In the genomic region with DNA sequence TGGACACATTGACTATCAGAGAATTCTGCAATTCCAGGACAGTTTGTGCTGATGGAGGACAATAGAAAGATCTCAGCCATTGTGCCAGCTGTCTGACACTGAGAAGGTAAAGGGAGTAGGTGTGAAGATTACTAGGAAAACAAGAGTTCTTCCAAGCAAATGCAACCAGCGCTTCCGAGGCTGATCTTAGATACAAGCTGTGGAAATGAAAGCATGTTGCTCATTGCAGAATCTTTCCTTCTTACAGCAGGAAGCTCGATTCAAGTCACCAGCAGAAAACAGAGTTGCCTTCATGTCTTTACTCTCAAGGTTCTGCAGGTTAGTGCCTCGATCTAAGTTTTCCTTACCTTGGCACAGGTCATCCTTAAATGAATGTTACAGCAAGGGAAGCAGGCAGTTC, we compare ENCODE assay signal across 15 cellular contexts. TPM values are rescaled to one million over a fixed set of nuclear protein-coding genes. Genes with fewer than 3 reads are reported as not detected.
A peak's percentile ranks its signal among the peaks of the same experiment; 100 is the strongest.
DNase-seq lines count a peak whose midpoint lies in the region; ATAC-seq and TF ChIP-seq lines count a peak whose summit lies in the region.
"Had no signal": no experiment of that assay in that cellular context is flagged by ENCODE, and none has a peak within 500 bp of the region (broad histone marks: within the 10 kb centered on the region; RNA-seq: fewer than 3 reads in every experiment).

No MANE protein-coding gene starts in this region.

- WGBS in esophagus muscularis mucosa: 43% methylated on average over 4 of the region's 4 CpGs

- H3K4me1 ChIP-seq in Loucy (ENCODE audit: insufficient read depth, low read length, poor library complexity, severe bottlenecking): peaks cover 15% of the 10 kb centered on the region
- no peaks in the 10 kb centered on the region for H3K4me1 ChIP-seq in esophagus muscularis mucosa

- intact Hi-C loops in esophagus muscularis mucosa (cut with DNase I) (no loop called here), left colon (cut with DNase I, micrococcal nuclease) (no loop called here)

- H3K27ac ChIP-seq in esophagus muscularis mucosa (replicated peaks in 1 of 4): no peak overlapping the region

- H3K36me3 ChIP-seq in Loucy (ENCODE audit: insufficient read depth, low read length): no peaks in the 10 kb centered on the region
- H3K36me3 ChIP-seq in esophagus muscularis mucosa: no peaks in the 10 kb centered on the region

- H3K4me3 Mint-ChIP-seq in natural killer cell treated with Interleukin-12 subunit alpha and Interleukin-12 subunit beta and Interleukin-15 and Interleukin-18, amount 100 ng/mL, for 72 hours: peak overlapping the region; percentile 41
- H3K4me3 Mint-ChIP-seq: CD14-positive monocyte had no signal

- H3K36me3 Mint-ChIP-seq in natural killer cell treated with Interleukin-12 subunit alpha and Interleukin-12 subunit beta and Interleukin-15 and Interleukin-18, amount 100 ng/mL, for 72 hours: no peaks in the 10 kb centered on the region
- H3K36me3 Mint-ChIP-seq: CD14-positive monocyte had no signal

- peak in 1 of 2 donors; percentile 41 for ATAC-seq in natural killer cell treated with Interleukin-12 subunit alpha and Interleukin-12 subunit beta and Interleukin-15 and Interleukin-18, amount 100 ng/mL, for 72 hours
- no peak for ATAC-seq in left colon

- TF ChIP-seq EP300 in esophagus muscularis mucosa (IDR thresholded peaks at IDR 0.05): no peak

- CTCF ChIA-PET in HEK293T (lab: Yijun Ruan, JAX): no interaction called here

- H3K79me2 ChIP-seq in Loucy (ENCODE audit: insufficient read depth, low read length): no peaks in the 10 kb centered on the region

- H3K27me3 ChIP-seq in Loucy (ENCODE audit: insufficient read depth, low read length, poor library complexity, severe bottlenecking) (no peaks in the 10 kb centered on the region), esophagus muscularis mucosa (peaks cover 0 to 15% (median 0%) of the 10 kb centered on the region in 4 donors)

- no peaks in the 10 kb centered on the region for H3K9me2 ChIP-seq in Loucy (replicated peaks; ENCODE audit: low read depth, low read length)

- H3K9ac ChIP-seq in Loucy (ENCODE audit: low read depth, low read length, poor library complexity, severe bottlenecking): no peak overlapping the region

- TF ChIP-seq POLR2A in esophagus muscularis mucosa (IDR thresholded peaks at IDR 0.05; ENCODE audit: low read depth): no peak

- peaks cover 18 to 22% of the 10 kb centered on the region in 2 donors for H3K4me1 Mint-ChIP-seq in natural killer cell treated with Interleukin-12 subunit alpha and Interleukin-12 subunit beta and Interleukin-15 and Interleukin-18, amount 100 ng/mL, for 72 hours (ENCODE audit: low read depth in 2 of 2)
- H3K4me1 Mint-ChIP-seq: CD14-positive monocyte had no signal

- TF ChIP-seq CTCF in AG10803 (conservative IDR thresholded peaks at IDR 0.05; ENCODE audit: low read length): no peak
- no peak for TF ChIP-seq CTCF in Loucy (conservative IDR thresholded peaks at IDR 0.05; ENCODE audit: low read length)
- no peak for TF ChIP-seq CTCF in esophagus muscularis mucosa (IDR thresholded peaks at IDR 0.05)

- H3K27ac Mint-ChIP-seq in natural killer cell treated with Interleukin-12 subunit alpha and Interleukin-12 subunit beta and Interleukin-15 and Interleukin-18, amount 100 ng/mL, for 72 hours: peak overlapping the region; percentile 17 to 38
- H3K27ac Mint-ChIP-seq: CD14-positive monocyte had no signal

- no peaks in the 10 kb centered on the region for H3K27me3 Mint-ChIP-seq in natural killer cell treated with Interleukin-12 subunit alpha and Interleukin-12 subunit beta and Interleukin-15 and Interleukin-18, amount 100 ng/mL, for 72 hours

- H3K9me3 Mint-ChIP-seq in natural killer cell treated with Interleukin-12 subunit alpha and Interleukin-12 subunit beta and Interleukin-15 and Interleukin-18, amount 100 ng/mL, for 72 hours: no peaks in the 10 kb centered on the region
- H3K9me3 Mint-ChIP-seq: CD14-positive monocyte had no signal

- no peaks in the 10 kb centered on the region for H4K20me1 ChIP-seq in Loucy (ENCODE audit: insufficient read depth, low read length, poor library complexity, severe bottlenecking)

- DNase-seq in AG10803 (ENCODE audit: low read depth): no peak
- peak; percentile 64 for DNase-seq in esophagus muscularis mucosa (ENCODE audit: extremely low spot score)
- DNase-seq in natural killer cell treated with Interleukin-12 subunit alpha and Interleukin-12 subunit beta and Interleukin-15 and Interleukin-18, amount 100 ng/mL, for 72 hours (ENCODE audit: low spot score): no peak
- DNase-seq in T1000 (lab: John Stamatoyannopoulos, UW): no peak
- DNase-seq in left colon: no peak
- DNase-seq in SKM-1 (lab: John Stamatoyannopoulos, UW; ENCODE audit: unreplicated experiment): no peak
- DNase-seq in HEK293T (ENCODE audit: extremely low spot score): no peak
- DNase-seq: DMS53; Kasumi-1; NCI-H2029 treated with DMSO at 0.1 percent for 48 hours; NCI-H2227 treated with DMSO at 0.1 percent for 48 hours; NCI-H526; NK-92 treated with Interleukin-12 subunit alpha and Interleukin-12 subunit beta, amount 100 ng/mL, for 24 hours had no signal

- H3K4me3 ChIP-seq in AG10803 (ENCODE audit: low read length) (0 out of 2 replicates have a peak overlapping the region, but pooled peaks have one; percentile 8), Loucy (ENCODE audit: low read length, poor library complexity, severe bottlenecking) (no peak overlapping the region), esophagus muscularis mucosa (no peak overlapping the region)

- no peaks in the 10 kb centered on the region for H3F3A ChIP-seq in Loucy (ENCODE audit: low read depth)

- H3K4me2 ChIP-seq in Loucy (ENCODE audit: low read depth, low read length, poor library complexity, severe bottlenecking): peak overlapping the region; percentile 31

- H3K9me3 ChIP-seq in Loucy (ENCODE audit: insufficient read depth, low read depth, low read length) (no peaks in the 10 kb centered on the region), esophagus muscularis mucosa (no peaks in the 10 kb centered on the region)

- H2AFZ ChIP-seq in Loucy (ENCODE audit: low read length): no peak overlapping the region

- POLR2A ChIA-PET in HEK293T (lab: Yijun Ruan, JAX): no interaction called here

TF ChIP-seq in HEK293T, 16 proteins besides CTCF, POLR2A, EP300 and RAD21:
- no peak for TF ChIP-seq NFRKB (IDR thresholded peaks at IDR 0.05)
- TF ChIP-seq FOXM1 (IDR thresholded peaks at IDR 0.05; ENCODE audit: borderline replicate concordance): no peak
- no peak for TF ChIP-seq LEF1 (IDR thresholded peaks at IDR 0.05; ENCODE audit: borderline replicate concordance)
- TF ChIP-seq ZNF384 (IDR thresholded peaks at IDR 0.05): no peak
- TF ChIP-seq L3MBTL2 (conservative IDR thresholded peaks at IDR 0.05): no peak
- TF ChIP-seq BHLHE40 (IDR thresholded peaks at IDR 0.05; ENCODE audit: borderline replicate concordance): no peak
- TF ChIP-seq TARDBP (IDR thresholded peaks at IDR 0.05): no peak
TF ChIP-seq in HEK293T: peak in this region for 0.

RNA-seq across cellular contexts. Expression of a gene that starts 54.5 kb away (rescaled TPM):
- total RNA-seq in esophagus muscularis mucosa (not detected), left colon (under 1 TPM; 0.37 to 0.73 TPM)
- not detected for total RNA-seq in natural killer cell treated with Interleukin-12 subunit alpha and Interleukin-12 subunit beta and Interleukin-15 and Interleukin-18, amount 100 ng/mL, for 72 hours
